1 cellular context compared by ENCODE assay signal in the genomic region with DNA sequence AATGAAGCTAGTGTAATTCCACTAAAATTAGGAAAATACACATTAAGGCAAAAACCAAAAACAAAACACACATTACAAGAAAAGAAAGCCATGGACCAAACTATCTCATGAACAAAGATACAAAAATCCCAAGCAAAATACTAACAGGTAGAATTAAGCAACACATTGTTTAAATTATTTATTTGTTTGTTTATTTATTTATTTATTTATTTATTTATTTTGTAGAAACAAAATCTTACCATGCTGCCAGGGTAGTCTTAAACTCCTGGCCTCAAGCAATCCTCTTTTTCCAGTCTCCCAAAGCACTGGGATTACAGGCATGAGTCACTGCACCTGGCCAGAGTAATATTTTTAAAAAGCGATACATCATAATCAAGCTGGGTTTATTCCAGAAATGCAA.
TF ChIP-seq lines count a peak whose summit lies in the region.

No MANE protein-coding gene starts in this region.

TF ChIP-seq in HEK293, 187 proteins besides CTCF, POLR2A, EP300 and RAD21 (continued from another document):
- TF ChIP-seq, protein P1, sequence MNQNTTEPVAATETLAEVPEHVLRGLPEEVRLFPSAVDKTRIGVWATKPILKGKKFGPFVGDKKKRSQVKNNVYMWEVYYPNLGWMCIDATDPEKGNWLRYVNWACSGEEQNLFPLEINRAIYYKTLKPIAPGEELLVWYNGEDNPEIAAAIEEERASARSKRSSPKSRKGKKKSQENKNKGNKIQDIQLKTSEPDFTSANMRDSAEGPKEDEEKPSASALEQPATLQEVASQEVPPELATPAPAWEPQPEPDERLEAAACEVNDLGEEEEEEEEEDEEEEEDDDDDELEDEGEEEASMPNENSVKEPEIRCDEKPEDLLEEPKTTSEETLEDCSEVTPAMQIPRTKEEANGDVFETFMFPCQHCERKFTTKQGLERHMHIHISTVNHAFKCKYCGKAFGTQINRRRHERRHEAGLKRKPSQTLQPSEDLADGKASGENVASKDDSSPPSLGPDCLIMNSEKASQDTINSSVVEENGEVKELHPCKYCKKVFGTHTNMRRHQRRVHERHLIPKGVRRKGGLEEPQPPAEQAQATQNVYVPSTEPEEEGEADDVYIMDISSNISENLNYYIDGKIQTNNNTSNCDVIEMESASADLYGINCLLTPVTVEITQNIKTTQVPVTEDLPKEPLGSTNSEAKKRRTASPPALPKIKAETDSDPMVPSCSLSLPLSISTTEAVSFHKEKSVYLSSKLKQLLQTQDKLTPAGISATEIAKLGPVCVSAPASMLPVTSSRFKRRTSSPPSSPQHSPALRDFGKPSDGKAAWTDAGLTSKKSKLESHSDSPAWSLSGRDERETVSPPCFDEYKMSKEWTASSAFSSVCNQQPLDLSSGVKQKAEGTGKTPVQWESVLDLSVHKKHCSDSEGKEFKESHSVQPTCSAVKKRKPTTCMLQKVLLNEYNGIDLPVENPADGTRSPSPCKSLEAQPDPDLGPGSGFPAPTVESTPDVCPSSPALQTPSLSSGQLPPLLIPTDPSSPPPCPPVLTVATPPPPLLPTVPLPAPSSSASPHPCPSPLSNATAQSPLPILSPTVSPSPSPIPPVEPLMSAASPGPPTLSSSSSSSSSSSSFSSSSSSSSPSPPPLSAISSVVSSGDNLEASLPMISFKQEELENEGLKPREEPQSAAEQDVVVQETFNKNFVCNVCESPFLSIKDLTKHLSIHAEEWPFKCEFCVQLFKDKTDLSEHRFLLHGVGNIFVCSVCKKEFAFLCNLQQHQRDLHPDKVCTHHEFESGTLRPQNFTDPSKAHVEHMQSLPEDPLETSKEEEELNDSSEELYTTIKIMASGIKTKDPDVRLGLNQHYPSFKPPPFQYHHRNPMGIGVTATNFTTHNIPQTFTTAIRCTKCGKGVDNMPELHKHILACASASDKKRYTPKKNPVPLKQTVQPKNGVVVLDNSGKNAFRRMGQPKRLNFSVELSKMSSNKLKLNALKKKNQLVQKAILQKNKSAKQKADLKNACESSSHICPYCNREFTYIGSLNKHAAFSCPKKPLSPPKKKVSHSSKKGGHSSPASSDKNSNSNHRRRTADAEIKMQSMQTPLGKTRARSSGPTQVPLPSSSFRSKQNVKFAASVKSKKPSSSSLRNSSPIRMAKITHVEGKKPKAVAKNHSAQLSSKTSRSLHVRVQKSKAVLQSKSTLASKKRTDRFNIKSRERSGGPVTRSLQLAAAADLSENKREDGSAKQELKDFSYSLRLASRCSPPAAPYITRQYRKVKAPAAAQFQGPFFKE (tag by site-specific recombination; IDR thresholded peaks at IDR 0.05; ENCODE audit: borderline replicate concordance): no peak
- TF ChIP-seq KLF10 (tag by site-specific recombination; IDR thresholded peaks at IDR 0.05) (no peak), ZSCAN23 (tag by site-specific recombination; IDR thresholded peaks at IDR 0.05) (no peak), ZNF558 (tag by site-specific recombination; IDR thresholded peaks at IDR 0.05) (no peak), ZNF654 (tag by site-specific recombination; IDR thresholded peaks at IDR 0.05; ENCODE audit: low read depth) (peak; percentile 13; the same call in 1 of the 2 replicates), MYNN (tag by site-specific recombination; IDR thresholded peaks at IDR 0.05; ENCODE audit: borderline replicate concordance) (no peak), ZNF184 (tag by site-specific recombination; IDR thresholded peaks at IDR 0.05) (no peak), ZNF112 (tag by site-specific recombination; IDR thresholded peaks at IDR 0.05) (no peak), ZNF426 (tag by site-specific recombination; IDR thresholded peaks at IDR 0.05) (peak; percentile 46), ZNF521 (tag by site-specific recombination; IDR thresholded peaks at IDR 0.05) (no peak), ZNF621 (tag by site-specific recombination; IDR thresholded peaks at IDR 0.05) (no peak), HOXC10 (CRISPR knock-in tag; IDR thresholded peaks at IDR 0.05) (no peak), ZNF155 (tag by site-specific recombination; IDR thresholded peaks at IDR 0.05) (no peak), ZNF785 (tag by site-specific recombination; IDR thresholded peaks at IDR 0.05) (no peak), ZNF394 (tag by site-specific recombination; IDR thresholded peaks at IDR 0.05; ENCODE audit: borderline replicate concordance) (peak; percentile 72; the same call in 1 of the 2 replicates)
- TF ChIP-seq, protein P2, sequence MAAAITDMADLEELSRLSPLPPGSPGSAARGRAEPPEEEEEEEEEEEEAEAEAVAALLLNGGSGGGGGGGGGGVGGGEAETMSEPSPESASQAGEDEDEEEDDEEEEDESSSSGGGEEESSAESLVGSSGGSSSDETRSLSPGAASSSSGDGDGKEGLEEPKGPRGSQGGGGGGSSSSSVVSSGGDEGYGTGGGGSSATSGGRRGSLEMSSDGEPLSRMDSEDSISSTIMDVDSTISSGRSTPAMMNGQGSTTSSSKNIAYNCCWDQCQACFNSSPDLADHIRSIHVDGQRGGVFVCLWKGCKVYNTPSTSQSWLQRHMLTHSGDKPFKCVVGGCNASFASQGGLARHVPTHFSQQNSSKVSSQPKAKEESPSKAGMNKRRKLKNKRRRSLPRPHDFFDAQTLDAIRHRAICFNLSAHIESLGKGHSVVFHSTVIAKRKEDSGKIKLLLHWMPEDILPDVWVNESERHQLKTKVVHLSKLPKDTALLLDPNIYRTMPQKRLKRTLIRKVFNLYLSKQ (tag by site-specific recombination; IDR thresholded peaks at IDR 0.05; ENCODE audit: borderline replicate concordance): no peak
- TF ChIP-seq, protein P3, sequence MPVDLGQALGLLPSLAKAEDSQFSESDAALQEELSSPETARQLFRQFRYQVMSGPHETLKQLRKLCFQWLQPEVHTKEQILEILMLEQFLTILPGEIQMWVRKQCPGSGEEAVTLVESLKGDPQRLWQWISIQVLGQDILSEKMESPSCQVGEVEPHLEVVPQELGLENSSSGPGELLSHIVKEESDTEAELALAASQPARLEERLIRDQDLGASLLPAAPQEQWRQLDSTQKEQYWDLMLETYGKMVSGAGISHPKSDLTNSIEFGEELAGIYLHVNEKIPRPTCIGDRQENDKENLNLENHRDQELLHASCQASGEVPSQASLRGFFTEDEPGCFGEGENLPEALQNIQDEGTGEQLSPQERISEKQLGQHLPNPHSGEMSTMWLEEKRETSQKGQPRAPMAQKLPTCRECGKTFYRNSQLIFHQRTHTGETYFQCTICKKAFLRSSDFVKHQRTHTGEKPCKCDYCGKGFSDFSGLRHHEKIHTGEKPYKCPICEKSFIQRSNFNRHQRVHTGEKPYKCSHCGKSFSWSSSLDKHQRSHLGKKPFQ (tag by site-specific recombination; IDR thresholded peaks at IDR 0.05): no peak
- TF ChIP-seq, protein P4, sequence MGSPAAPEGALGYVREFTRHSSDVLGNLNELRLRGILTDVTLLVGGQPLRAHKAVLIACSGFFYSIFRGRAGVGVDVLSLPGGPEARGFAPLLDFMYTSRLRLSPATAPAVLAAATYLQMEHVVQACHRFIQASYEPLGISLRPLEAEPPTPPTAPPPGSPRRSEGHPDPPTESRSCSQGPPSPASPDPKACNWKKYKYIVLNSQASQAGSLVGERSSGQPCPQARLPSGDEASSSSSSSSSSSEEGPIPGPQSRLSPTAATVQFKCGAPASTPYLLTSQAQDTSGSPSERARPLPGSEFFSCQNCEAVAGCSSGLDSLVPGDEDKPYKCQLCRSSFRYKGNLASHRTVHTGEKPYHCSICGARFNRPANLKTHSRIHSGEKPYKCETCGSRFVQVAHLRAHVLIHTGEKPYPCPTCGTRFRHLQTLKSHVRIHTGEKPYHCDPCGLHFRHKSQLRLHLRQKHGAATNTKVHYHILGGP (tag by site-specific recombination; IDR thresholded peaks at IDR 0.05): no peak
- TF ChIP-seq, protein P5, sequence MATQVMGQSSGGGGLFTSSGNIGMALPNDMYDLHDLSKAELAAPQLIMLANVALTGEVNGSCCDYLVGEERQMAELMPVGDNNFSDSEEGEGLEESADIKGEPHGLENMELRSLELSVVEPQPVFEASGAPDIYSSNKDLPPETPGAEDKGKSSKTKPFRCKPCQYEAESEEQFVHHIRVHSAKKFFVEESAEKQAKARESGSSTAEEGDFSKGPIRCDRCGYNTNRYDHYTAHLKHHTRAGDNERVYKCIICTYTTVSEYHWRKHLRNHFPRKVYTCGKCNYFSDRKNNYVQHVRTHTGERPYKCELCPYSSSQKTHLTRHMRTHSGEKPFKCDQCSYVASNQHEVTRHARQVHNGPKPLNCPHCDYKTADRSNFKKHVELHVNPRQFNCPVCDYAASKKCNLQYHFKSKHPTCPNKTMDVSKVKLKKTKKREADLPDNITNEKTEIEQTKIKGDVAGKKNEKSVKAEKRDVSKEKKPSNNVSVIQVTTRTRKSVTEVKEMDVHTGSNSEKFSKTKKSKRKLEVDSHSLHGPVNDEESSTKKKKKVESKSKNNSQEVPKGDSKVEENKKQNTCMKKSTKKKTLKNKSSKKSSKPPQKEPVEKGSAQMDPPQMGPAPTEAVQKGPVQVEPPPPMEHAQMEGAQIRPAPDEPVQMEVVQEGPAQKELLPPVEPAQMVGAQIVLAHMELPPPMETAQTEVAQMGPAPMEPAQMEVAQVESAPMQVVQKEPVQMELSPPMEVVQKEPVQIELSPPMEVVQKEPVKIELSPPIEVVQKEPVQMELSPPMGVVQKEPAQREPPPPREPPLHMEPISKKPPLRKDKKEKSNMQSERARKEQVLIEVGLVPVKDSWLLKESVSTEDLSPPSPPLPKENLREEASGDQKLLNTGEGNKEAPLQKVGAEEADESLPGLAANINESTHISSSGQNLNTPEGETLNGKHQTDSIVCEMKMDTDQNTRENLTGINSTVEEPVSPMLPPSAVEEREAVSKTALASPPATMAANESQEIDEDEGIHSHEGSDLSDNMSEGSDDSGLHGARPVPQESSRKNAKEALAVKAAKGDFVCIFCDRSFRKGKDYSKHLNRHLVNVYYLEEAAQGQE (tag by site-specific recombination; IDR thresholded peaks at IDR 0.05): peak; percentile 19; the same call in 1 of the 2 replicates
- TF ChIP-seq, protein P6, sequence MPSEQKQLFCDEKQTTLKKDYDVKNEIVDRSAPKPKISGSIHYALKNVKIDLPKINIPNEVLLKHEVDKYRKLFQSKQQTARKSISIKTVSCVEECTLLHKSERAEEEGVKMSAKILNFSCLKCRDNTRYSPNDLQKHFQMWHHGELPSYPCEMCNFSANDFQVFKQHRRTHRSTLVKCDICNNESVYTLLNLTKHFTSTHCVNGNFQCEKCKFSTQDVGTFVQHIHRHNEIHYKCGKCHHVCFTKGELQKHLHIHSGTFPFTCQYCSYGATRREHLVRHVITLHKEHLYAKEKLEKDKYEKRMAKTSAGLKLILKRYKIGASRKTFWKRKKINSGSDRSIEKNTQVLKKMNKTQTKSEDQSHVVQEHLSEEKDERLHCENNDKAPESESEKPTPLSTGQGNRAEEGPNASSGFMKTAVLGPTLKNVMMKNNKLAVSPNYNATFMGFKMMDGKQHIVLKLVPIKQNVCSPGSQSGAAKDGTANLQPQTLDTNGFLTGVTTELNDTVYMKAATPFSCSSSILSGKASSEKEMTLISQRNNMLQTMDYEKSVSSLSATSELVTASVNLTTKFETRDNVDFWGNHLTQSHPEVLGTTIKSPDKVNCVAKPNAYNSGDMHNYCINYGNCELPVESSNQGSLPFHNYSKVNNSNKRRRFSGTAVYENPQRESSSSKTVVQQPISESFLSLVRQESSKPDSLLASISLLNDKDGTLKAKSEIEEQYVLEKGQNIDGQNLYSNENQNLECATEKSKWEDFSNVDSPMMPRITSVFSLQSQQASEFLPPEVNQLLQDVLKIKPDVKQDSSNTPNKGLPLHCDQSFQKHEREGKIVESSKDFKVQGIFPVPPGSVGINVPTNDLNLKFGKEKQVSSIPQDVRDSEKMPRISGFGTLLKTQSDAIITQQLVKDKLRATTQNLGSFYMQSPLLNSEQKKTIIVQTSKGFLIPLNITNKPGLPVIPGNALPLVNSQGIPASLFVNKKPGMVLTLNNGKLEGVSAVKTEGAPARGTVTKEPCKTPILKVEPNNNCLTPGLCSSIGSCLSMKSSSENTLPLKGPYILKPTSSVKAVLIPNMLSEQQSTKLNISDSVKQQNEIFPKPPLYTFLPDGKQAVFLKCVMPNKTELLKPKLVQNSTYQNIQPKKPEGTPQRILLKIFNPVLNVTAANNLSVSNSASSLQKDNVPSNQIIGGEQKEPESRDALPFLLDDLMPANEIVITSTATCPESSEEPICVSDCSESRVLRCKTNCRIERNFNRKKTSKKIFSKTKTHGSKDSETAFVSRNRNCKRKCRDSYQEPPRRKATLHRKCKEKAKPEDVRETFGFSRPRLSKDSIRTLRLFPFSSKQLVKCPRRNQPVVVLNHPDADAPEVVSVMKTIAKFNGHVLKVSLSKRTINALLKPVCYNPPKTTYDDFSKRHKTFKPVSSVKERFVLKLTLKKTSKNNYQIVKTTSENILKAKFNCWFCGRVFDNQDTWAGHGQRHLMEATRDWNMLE (tag by site-specific recombination; conservative IDR thresholded peaks at IDR 0.05; ENCODE audit: low read depth): peak; percentile 65
- TF ChIP-seq, protein P7, sequence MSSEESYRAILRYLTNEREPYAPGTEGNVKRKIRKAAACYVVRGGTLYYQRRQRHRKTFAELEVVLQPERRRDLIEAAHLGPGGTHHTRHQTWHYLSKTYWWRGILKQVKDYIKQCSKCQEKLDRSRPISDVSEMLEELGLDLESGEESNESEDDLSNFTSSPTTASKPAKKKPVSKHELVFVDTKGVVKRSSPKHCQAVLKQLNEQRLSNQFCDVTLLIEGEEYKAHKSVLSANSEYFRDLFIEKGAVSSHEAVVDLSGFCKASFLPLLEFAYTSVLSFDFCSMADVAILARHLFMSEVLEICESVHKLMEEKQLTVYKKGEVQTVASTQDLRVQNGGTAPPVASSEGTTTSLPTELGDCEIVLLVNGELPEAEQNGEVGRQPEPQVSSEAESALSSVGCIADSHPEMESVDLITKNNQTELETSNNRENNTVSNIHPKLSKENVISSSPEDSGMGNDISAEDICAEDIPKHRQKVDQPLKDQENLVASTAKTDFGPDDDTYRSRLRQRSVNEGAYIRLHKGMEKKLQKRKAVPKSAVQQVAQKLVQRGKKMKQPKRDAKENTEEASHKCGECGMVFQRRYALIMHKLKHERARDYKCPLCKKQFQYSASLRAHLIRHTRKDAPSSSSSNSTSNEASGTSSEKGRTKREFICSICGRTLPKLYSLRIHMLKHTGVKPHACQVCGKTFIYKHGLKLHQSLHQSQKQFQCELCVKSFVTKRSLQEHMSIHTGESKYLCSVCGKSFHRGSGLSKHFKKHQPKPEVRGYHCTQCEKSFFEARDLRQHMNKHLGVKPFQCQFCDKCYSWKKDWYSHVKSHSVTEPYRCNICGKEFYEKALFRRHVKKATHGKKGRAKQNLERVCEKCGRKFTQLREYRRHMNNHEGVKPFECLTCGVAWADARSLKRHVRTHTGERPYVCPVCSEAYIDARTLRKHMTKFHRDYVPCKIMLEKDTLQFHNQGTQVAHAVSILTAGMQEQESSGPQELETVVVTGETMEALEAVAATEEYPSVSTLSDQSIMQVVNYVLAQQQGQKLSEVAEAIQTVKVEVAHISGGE (tag by site-specific recombination; conservative IDR thresholded peaks at IDR 0.05; ENCODE audit: low read depth): 0 out of 2 replicates have a peak, but pooled peaks have one; percentile 45
